Comparison of ENCODE assay signal across 8 cellular contexts in genomic region chr3:39146611-39147373, GRCh38. TPM values are rescaled to one million over a fixed set of nuclear protein-coding genes. Genes with fewer than 3 reads are reported as not detected.
DNase-seq lines count a peak whose midpoint lies in the region; ATAC-seq and TF ChIP-seq lines count a peak whose summit lies in the region.

No MANE protein-coding gene starts in this region.

- H3K27ac Mint-ChIP-seq in natural killer cell, result peak overlapping the region; percentile 97 to 99

- no peaks in the 10 kb centered on the region for H3K9me3 Mint-ChIP-seq in natural killer cell

- H3K4me3 ChIP-seq in stomach, result peak overlapping the region in 3 of 4 donors; percentile 19 to 85 (median 70)

- H3K27ac ChIP-seq in epithelial cell of prostate (peak overlapping the region; percentile 73), stomach (peak overlapping the region; percentile 48 to 100 (median 99))

- ATAC-seq in natural killer cell, result peak; percentile 36 to 58 (median 41)
- no peak for ATAC-seq in HG03097 (IDR thresholded peaks at IDR 0.05; ENCODE audit: low FRiP score, unreplicated experiment)

- peak; percentile 77 for DNase-seq in SIG-M5 treated with dmso at 0.1 percent for 504 hours (lab: John Stamatoyannopoulos, UW; ENCODE audit: unreplicated experiment)
- no peak for DNase-seq in SIG-M5 (lab: John Stamatoyannopoulos, UW)
- peak; percentile 15 to 74 for DNase-seq in NCI-H446 (lab: John Stamatoyannopoulos, UW)
- DNase-seq in activated CD8-positive, alpha-beta memory T cell treated with anti-CD3 and anti-CD28 coated beads, Interleukin-2, amount 50 U/mL, for 4 hours, result peak; percentile 81
- DNase-seq in epithelial cell of prostate (ENCODE audit: low read depth, low spot score), result peak; percentile 94
- DNase-seq in natural killer cell, result peak; percentile 64
- DNase-seq in stomach, result peak; percentile 79

- H3K27me3 ChIP-seq in stomach, result no peaks in the 10 kb centered on the region

- H3K36me3 Mint-ChIP-seq in natural killer cell, result peaks cover 6% of the 10 kb centered on the region

- no peak for TF ChIP-seq POLR2A in stomach (IDR thresholded peaks at IDR 0.05)

- intact Hi-C loops in natural killer cell (cut with micrococcal nuclease) (no loop called here), stomach (cut with DNase I; ENCODE audit: low total_unique reads) (no loop called here)

- no peak for TF ChIP-seq EP300 in stomach (IDR thresholded peaks at IDR 0.05)

- H3K4me3 Mint-ChIP-seq in natural killer cell, result peak overlapping the region; percentile 96

- H3K4me1 ChIP-seq in stomach, result peaks cover 75 to 92% (median 84%) of the 10 kb centered on the region in 4 donors

- 19 to 29% (median 26%) methylated on average over 9 to 11 of the region's 11 CpGs for WGBS in stomach, 5 donors

- peaks cover 44 to 49% (median 48%) of the 10 kb centered on the region in 4 donors for H3K36me3 ChIP-seq in stomach

- peaks cover 63 to 66% of the 10 kb centered on the region in 2 donors for H3K4me1 Mint-ChIP-seq in natural killer cell

- H3K27me3 Mint-ChIP-seq in natural killer cell (ENCODE audit: low read depth in 2 of 2), result no peaks in the 10 kb centered on the region

- H3K9me3 ChIP-seq in stomach, result no peaks in the 10 kb centered on the region

- no peak for TF ChIP-seq CTCF in natural killer cell (IDR thresholded peaks at IDR 0.05)
- TF ChIP-seq CTCF in stomach (IDR thresholded peaks at IDR 0.05), result no peak

RNA-seq across cellular contexts. Expression of gene CSRNP1, which starts 6.6 kb away (rescaled TPM):
- 100 to 1,000 TPM; 208 to 300 (median 253) TPM for total RNA-seq in natural killer cell
- 10 to 100 TPM; 20.4 to 62.3 (median 35.3) TPM for total RNA-seq in stomach
- polyA plus RNA-seq in stomach, result 10 to 100 TPM; 16.8 to 18.0 (median 17.8) TPM

RNA-seq across cellular contexts. Expression of gene TTC21A, which starts 39.3 kb away (rescaled TPM):
- total RNA-seq in natural killer cell, result 1 to 10 TPM; 2.1 to 3.9 (median 2.4) TPM
- 10 to 100 TPM in 1 of 5 donors, 1 to 10 TPM in 3, under 1 TPM in 1; 0.89 to 10.3 (median 2.9) TPM for total RNA-seq in stomach
- 10 to 100 TPM in 1 of 3 donors, 1 to 10 TPM in 2; 5.1 to 17.7 (median 7.5) TPM for polyA plus RNA-seq in stomach

RNA-seq across cellular contexts. Expression of gene GORASP1, which starts 39.4 kb away (rescaled TPM):
- total RNA-seq in natural killer cell (10 to 100 TPM; 20.2 to 21.3 (median 20.8) TPM), stomach (10 to 100 TPM in 4 of 5 donors, 1 to 10 TPM in 1; 9.3 to 68.7 (median 53.1) TPM)
- polyA plus RNA-seq in stomach, result 10 to 100 TPM; 22.4 to 35.4 (median 29.1) TPM

RNA-seq across cellular contexts. Expression of gene XIRP1, which starts 45.6 kb away (rescaled TPM):
- total RNA-seq in natural killer cell (under 1 TPM; 0.14 to 0.40 (median 0.24) TPM), stomach (under 1 TPM in 2 of 5 donors, not detected in 3; under 0.01 to 0.18 TPM)
- polyA plus RNA-seq in stomach, result 1 to 10 TPM in 1 of 3 donors, under 1 TPM in 2; 0.08 to 1.1 (median 0.56) TPM
